In genomic region chr13:31807090-31807541, GRCh38 we compare ENCODE assay signal across 14 cellular contexts.
A peak's percentile ranks its signal among the peaks of the same experiment; 100 is the strongest.
DNase-seq lines count a peak whose midpoint lies in the region; ATAC-seq and TF ChIP-seq lines count a peak whose summit lies in the region.
"Had no signal": no experiment of that assay in that cellular context is flagged by ENCODE, and none has a peak within 500 bp of the region (broad histone marks: within the 10 kb centered on the region; RNA-seq: fewer than 3 reads in every experiment).

No MANE protein-coding gene starts in this region.

- H3K9me3 ChIP-seq in Loucy (ENCODE audit: insufficient read depth, low read depth, low read length) (peaks cover 16% of the 10 kb centered on the region), mesenchymal stem cell (ENCODE audit: control insufficient read depth, low read length) (peaks cover 12% of the 10 kb centered on the region)
- H3K9me3 ChIP-seq: SJCRH30 had no signal

- H3K9ac ChIP-seq in Loucy (ENCODE audit: low read depth, low read length, poor library complexity, severe bottlenecking), result peak overlapping the region; percentile 20
- no peak overlapping the region for H3K9ac ChIP-seq in mesenchymal stem cell (ENCODE audit: low read length)

- WGBS in mesenchymal stem cell, result 63% methylated on average over 2 of the region's 2 CpGs

- DNase-seq in NCI-H1417 (lab: John Stamatoyannopoulos, UW) (peak in 2 of 3 experiments; percentile 1 to 27), NCI-H1417 treated with DMSO at 0.1 percent for 48 hours (lab: John Stamatoyannopoulos, UW) (no peak), mesenchymal stem cell (peak; percentile 26), osteocyte (ENCODE audit: extremely low spot score, unreplicated experiment) (no peak)
- DNase-seq in activated CD4-positive, alpha-beta T cell treated with anti-CD3 and anti-CD28 coated beads, Interleukin-2, amount 50 U/mL, for 48 hours, result peak; percentile 2 to 10
- DNase-seq: 8988T, left colon, MM.1S, SJCRH30 had no signal

- H3K27ac ChIP-seq in mesenchymal stem cell (ENCODE audit: low read length, poor library complexity, severe bottlenecking), result no peak overlapping the region
- H3K27ac ChIP-seq: SJCRH30 had no signal

- H2AK5ac ChIP-seq in mesenchymal stem cell (ENCODE audit: low read length, severe bottlenecking), result no peak overlapping the region

- peaks cover 6% of the 10 kb centered on the region for H3K9me3 Mint-ChIP-seq in osteocyte (ENCODE audit: unreplicated experiment)

- no peak overlapping the region for H3K23ac ChIP-seq in mesenchymal stem cell (ENCODE audit: low read length in 2 of 2)

- H4K91ac ChIP-seq in mesenchymal stem cell (ENCODE audit: low read length), result no peak overlapping the region

- peaks cover 45% of the 10 kb centered on the region for H3K4me1 ChIP-seq in Loucy (ENCODE audit: insufficient read depth, low read length, poor library complexity, severe bottlenecking)
- no peaks in the 10 kb centered on the region for H3K4me1 ChIP-seq in mesenchymal stem cell (ENCODE audit: control insufficient read depth, insufficient read depth, low read depth, low read length)
- H3K4me1 ChIP-seq: SJCRH30 had no signal

- H3K4me3 ChIP-seq in Loucy (ENCODE audit: low read length, poor library complexity, severe bottlenecking) (peak overlapping the region; percentile 45), mesenchymal stem cell (ENCODE audit: insufficient read depth in 1 of 2, low read depth in 1 of 2, low read length in 2 of 2) (no peak overlapping the region)
- H3K4me3 ChIP-seq: SJCRH30 had no signal

- no peaks in the 10 kb centered on the region for H3K79me1 ChIP-seq in mesenchymal stem cell (replicated peaks; ENCODE audit: low read length, poor library complexity, severe bottlenecking)

- no peak overlapping the region for H2BK5ac ChIP-seq in mesenchymal stem cell (ENCODE audit: low read depth, low read length, poor library complexity, severe bottlenecking)

- H3K36me3 Mint-ChIP-seq in osteocyte (ENCODE audit: unreplicated experiment), result no peaks in the 10 kb centered on the region

- H2AFZ ChIP-seq in Loucy (ENCODE audit: low read length), result peak overlapping the region; percentile 64
- no peak overlapping the region for H2AFZ ChIP-seq in mesenchymal stem cell (ENCODE audit: low read depth, low read length)

- TF ChIP-seq CTCF in Loucy (conservative IDR thresholded peaks at IDR 0.05; ENCODE audit: low read length), result no peak
- TF ChIP-seq CTCF in osteocyte (IDR thresholded peaks at IDR 0.05), result no peak

- no peak overlapping the region for H3K27ac Mint-ChIP-seq in osteocyte (ENCODE audit: unreplicated experiment)
- H3K27ac Mint-ChIP-seq: progenitor cell of endocrine pancreas had no signal

- H4K8ac ChIP-seq in mesenchymal stem cell (ENCODE audit: low read length), result no peak overlapping the region

- H3K4ac ChIP-seq in mesenchymal stem cell (ENCODE audit: low read depth in 1 of 2, low read length in 2 of 2), result no peak overlapping the region

- no peak overlapping the region for H3K18ac ChIP-seq in mesenchymal stem cell (ENCODE audit: low read depth in 1 of 2, low read length in 2 of 2)

- no peak overlapping the region for H2BK15ac ChIP-seq in mesenchymal stem cell (ENCODE audit: low read depth, poor library complexity, severe bottlenecking)

- H3K4me2 ChIP-seq in Loucy (ENCODE audit: low read depth, low read length, poor library complexity, severe bottlenecking), result peak overlapping the region; percentile 65
- no peak overlapping the region for H3K4me2 ChIP-seq in mesenchymal stem cell (ENCODE audit: low read length, poor library complexity, severe bottlenecking)

- 0 out of 2 replicates have a peak, but pooled peaks cover 3% of the 10 kb centered on the region for H3K36me3 ChIP-seq in Loucy (ENCODE audit: insufficient read depth, low read length)
- H3K36me3 ChIP-seq in mesenchymal stem cell (ENCODE audit: control insufficient read depth in 1 of 2, insufficient read depth in 2 of 2, low read depth in 1 of 2, low read length in 2 of 2), result no peaks in the 10 kb centered on the region
- H3K36me3 ChIP-seq: SJCRH30 had no signal

- no peaks in the 10 kb centered on the region for H3K79me2 ChIP-seq in Loucy (ENCODE audit: insufficient read depth, low read length)

- H3K14ac ChIP-seq in mesenchymal stem cell (ENCODE audit: low read length in 2 of 2), result no peak overlapping the region

- H2BK12ac ChIP-seq in mesenchymal stem cell (ENCODE audit: low read length in 2 of 2), result no peak overlapping the region

- H3K4me1 Mint-ChIP-seq in osteocyte (ENCODE audit: unreplicated experiment), result no peaks in the 10 kb centered on the region

- peaks cover 10% of the 10 kb centered on the region; the same call in 1 of the 2 replicates for H3F3A ChIP-seq in Loucy (ENCODE audit: low read depth)

- no peaks in the 10 kb centered on the region for H3K9me2 ChIP-seq in Loucy (replicated peaks; ENCODE audit: low read depth, low read length)

- H3K4me3 Mint-ChIP-seq in osteocyte (ENCODE audit: unreplicated experiment), result no peak overlapping the region

- no peak for ATAC-seq in GM21515 (IDR thresholded peaks at IDR 0.05; ENCODE audit: unreplicated experiment)
- no peak for ATAC-seq in HG03571 (IDR thresholded peaks at IDR 0.05; ENCODE audit: unreplicated experiment)
- ATAC-seq: esophagus mucosa, left colon had no signal

- H3K27me3 ChIP-seq in Loucy (ENCODE audit: insufficient read depth, low read length, poor library complexity, severe bottlenecking), result no peaks in the 10 kb centered on the region
- H3K27me3 ChIP-seq in mesenchymal stem cell (ENCODE audit: control insufficient read depth in 1 of 2, insufficient read depth in 1 of 2, low read length in 2 of 2), result no peaks in the 10 kb centered on the region
- H3K27me3 ChIP-seq: SJCRH30 had no signal

- peaks cover 34% of the 10 kb centered on the region for H3K27me3 Mint-ChIP-seq in osteocyte (ENCODE audit: unreplicated experiment)

- H4K20me1 ChIP-seq in Loucy (ENCODE audit: insufficient read depth, low read length, poor library complexity, severe bottlenecking), result no peaks in the 10 kb centered on the region

- no peak overlapping the region for H2BK120ac ChIP-seq in mesenchymal stem cell (ENCODE audit: low read depth, low read length)

Comparison
In these comparisons a context has a peak if more than half of its experiments do, and no peak if none do; other contexts are left out.
1. DNase-seq: peak in NCI-H1417 (2 of 3), activated CD4-positive, alpha-beta T cell treated with anti-CD3 and anti-CD28 coated beads, Interleukin-2, amount 50 U/mL, for 48 hours (2 of 2) and mesenchymal stem cell (single experiment); none in NCI-H1417 treated with DMSO at 0.1 percent for 48 hours (single experiment) and osteocyte (single experiment).